ENCODE assay signal across 8 cellular contexts in genomic region chr19:53057904-53058579, GRCh38. TPM values are rescaled to one million over a fixed set of nuclear protein-coding genes. Genes with fewer than 3 reads are reported as not detected.
DNase-seq lines count a peak whose midpoint lies in the region; TF ChIP-seq lines count a peak whose summit lies in the region.

No MANE protein-coding gene starts in this region.

- H3K36me3 ChIP-seq in WERI-Rb-1 (no peaks in the 10 kb centered on the region), right atrium auricular region (no peaks in the 10 kb centered on the region)

- TF ChIP-seq CTCF in WERI-Rb-1 (IDR thresholded peaks at IDR 0.05; ENCODE audit: low read depth, low read length) (no peak), right atrium auricular region (IDR thresholded peaks at IDR 0.05) (no peak)

- peak overlapping the region; percentile 67 for H3K4me3 ChIP-seq in WERI-Rb-1 (ENCODE audit: low read depth, low read length)
- peak overlapping the region; percentile 28 to 41 for H3K4me3 ChIP-seq in right atrium auricular region
- H3K4me3 ChIP-seq in skeletal muscle cell (ENCODE audit: low read depth, low read length) = peak overlapping the region; percentile 40

- no peaks in the 10 kb centered on the region for H3K27me3 ChIP-seq in WERI-Rb-1 (ENCODE audit: insufficient read depth, low read depth, severe bottlenecking)
- no peaks in the 10 kb centered on the region for H3K27me3 ChIP-seq in right atrium auricular region

- peaks cover 6% of the 10 kb centered on the region for H3K9me3 ChIP-seq in WERI-Rb-1 (ENCODE audit: severe bottlenecking)
- H3K9me3 ChIP-seq in right atrium auricular region = peaks cover 0 to 9% of the 10 kb centered on the region in 2 donors

- peak overlapping the region; percentile 63 for H3K27ac ChIP-seq in WERI-Rb-1
- H3K27ac ChIP-seq in right atrium auricular region = no peak overlapping the region

- DNase-seq in NCI-H146 (lab: John Stamatoyannopoulos, UW) = peak; percentile 54
- DNase-seq in NCI-H146 treated with DMSO at 0.1 percent for 48 hours (lab: John Stamatoyannopoulos, UW; ENCODE audit: unreplicated experiment) = no peak
- peak; percentile 90 for DNase-seq in WERI-Rb-1
- DNase-seq in right atrium auricular region (ENCODE audit: low spot score) = no peak
- no peak for DNase-seq in skeletal muscle cell (ENCODE audit: low read depth)
- DNase-seq in stimulated activated CD8-positive, alpha-beta memory T cell treated with anti-CD3 and anti-CD28 coated beads, Interleukin-4, amount 100 ng/mL, for 48 hours = no peak
- no peak for DNase-seq in NCI-H2196 treated with DMSO at 0.1 percent for 48 hours (lab: John Stamatoyannopoulos, UW; ENCODE audit: unreplicated experiment)
- no peak for DNase-seq in LoVo (ENCODE audit: low spot score)

- H3K4me1 ChIP-seq in right atrium auricular region = peaks cover 0 to 10% of the 10 kb centered on the region in 2 donors

RNA-seq across cellular contexts. Expression of gene ERVV-2, which starts 13.5 kb away (rescaled TPM):
- total RNA-seq in right atrium auricular region = not detected

RNA-seq across cellular contexts. Expression of gene ERVV-1, which starts 44.3 kb away (rescaled TPM):
- total RNA-seq in right atrium auricular region = not detected

RNA-seq across cellular contexts. Expression of gene ZNF160, which starts 45.2 kb away (rescaled TPM):
- total RNA-seq in right atrium auricular region = 10 to 100 TPM; 16.6 to 19.2 TPM

Comparison
In these comparisons a context has a peak if more than half of its experiments do, and no peak if none do; other contexts are left out.
1. DNase-seq: peak in NCI-H146 (single experiment) and WERI-Rb-1 (single experiment); none in NCI-H146 treated with DMSO at 0.1 percent for 48 hours (single experiment), right atrium auricular region (single experiment), skeletal muscle cell (single experiment), stimulated activated CD8-positive, alpha-beta memory T cell treated with anti-CD3 and anti-CD28 coated beads, Interleukin-4, amount 100 ng/mL, for 48 hours (single experiment), NCI-H2196 treated with DMSO at 0.1 percent for 48 hours (single experiment) and LoVo (single experiment).
2. Peak in every context shown above with its lines, with median percentiles within 50 percentile points of each other: H3K4me3 ChIP-seq.